ENCODE assay signal across 21 cellular contexts in genomic region chr14:65392296-65392695, GRCh38.
"Had no signal": no experiment of that assay in that cellular context is flagged by ENCODE, and none has a peak within 500 bp of the region (broad histone marks: within the 10 kb centered on the region; RNA-seq: fewer than 3 reads in every experiment).

No MANE protein-coding gene starts in this region.

- H3K27me3 ChIP-seq: SJSA1 had no signal

- H3K27ac ChIP-seq: RWPE1, SJSA1, SK-N-MC had no signal

- H3K4me1 ChIP-seq: SJSA1 had no signal

- H3K36me3 ChIP-seq: SJSA1 had no signal

- ATAC-seq: Panc1 had no signal

- H3K4me3 ChIP-seq: SJSA1, SK-N-MC had no signal

- DNase-seq: KBM-7, MV-4-11, NCI-H1048, NCI-H1105, NCI-H1417, NCI-H1436 treated with DMSO at 0.1 percent for 48 hours, NCI-H1694 treated with DMSO at 0.1 percent for 48 hours, NCI-H1930, NCI-H2081, NCI-H2107, NCI-H2227 treated with DMSO at 0.1 percent for 48 hours, NCI-H446, NCI-H510A, NCI-H524 treated with DMSO at 0.1 percent for 48 hours, NCI-H69, NCI-H774, SHP77 had no signal
